Comparison of ENCODE assay signal across 17 cellular contexts in genomic region chr22:44446483-44446882, GRCh38. TPM values are rescaled to one million over a fixed set of nuclear protein-coding genes. Genes with fewer than 3 reads are reported as not detected.
DNase-seq lines count a peak whose midpoint lies in the region; ATAC-seq and TF ChIP-seq lines count a peak whose summit lies in the region.
"Had no signal": no experiment of that assay in that cellular context is flagged by ENCODE, and none has a peak within 500 bp of the region (broad histone marks: within the 10 kb centered on the region; RNA-seq: fewer than 3 reads in every experiment).

No MANE protein-coding gene starts in this region.

- H3K9me1 ChIP-seq in IMR-90 (ENCODE audit: insufficient read depth, low read length): peaks cover 17% of the 10 kb centered on the region

- H2BK120ac ChIP-seq in IMR-90 (ENCODE audit: low read depth, low read length): no peak overlapping the region

- H4K91ac ChIP-seq in IMR-90 (ENCODE audit: insufficient read depth, low read depth, low read length): no peak overlapping the region

- no peak overlapping the region for H3K4me2 ChIP-seq in IMR-90 (ENCODE audit: low read depth, low read length)
- no peak overlapping the region for H3K4me2 ChIP-seq in SK-N-SH

- POLR2A ChIA-PET in IMR-90 (lab: Charles Lee; ENCODE audit: unreplicated experiment) (no interaction called here), SK-N-SH (lab: Yijun Ruan, JAX) (no interaction called here)
- POLR2A ChIA-PET in activated CD4-positive, alpha-beta T cell treated with anti-CD3 and anti-CD28 coated beads, Interleukin-2, amount 10 ng/mL, durations not matched to agents 7 days and 5 days (lab: Charles Lee): no interaction called here

- no peak for TF ChIP-seq RAD21 in IMR-90 (IDR thresholded peaks at IDR 0.05; ENCODE audit: low read length)
- no peak for TF ChIP-seq RAD21 in SK-N-SH (IDR thresholded peaks at IDR 0.05; ENCODE audit: low read length)

- no peak overlapping the region for H4K5ac ChIP-seq in IMR-90 (ENCODE audit: low read depth, low read length)

- H2AK9ac ChIP-seq in IMR-90 (replicated peaks; ENCODE audit: low read depth, low read length, poor library complexity): no peak overlapping the region

- H2AK5ac ChIP-seq in IMR-90 (ENCODE audit: low read depth, low read length): no peak overlapping the region

- no peak overlapping the region for H2AFZ ChIP-seq in IMR-90 (replicated peaks; ENCODE audit: low read length, poor library complexity)
- no peak overlapping the region for H2AFZ ChIP-seq in SK-N-SH (ENCODE audit: low read depth)

- H3K4me3 ChIP-seq in H7 (ENCODE audit: insufficient read depth, low read depth, low read length) (no peak overlapping the region), IMR-90 (ENCODE audit: insufficient read depth, low read depth, low read length) (no peak overlapping the region), SK-N-SH (ENCODE audit: low read depth in 2 of 2, low read length in 1 of 2) (no peak overlapping the region)

- TF ChIP-seq POLR2A in IMR-90 (IDR thresholded peaks at IDR 0.05; ENCODE audit: low read depth, low read length): no peak

- no peak overlapping the region for H2BK20ac ChIP-seq in IMR-90 (ENCODE audit: low read depth, low read length)

- H3K9ac ChIP-seq in IMR-90 (ENCODE audit: low read depth, low read length): no peak overlapping the region
- H3K9ac ChIP-seq in SK-N-SH: no peak overlapping the region

- H3K36me3 ChIP-seq in H7 (replicated peaks; ENCODE audit: control insufficient read depth, insufficient read depth, low read length) (no peaks in the 10 kb centered on the region), IMR-90 (ENCODE audit: control insufficient read depth, insufficient read depth, low read length) (no peaks in the 10 kb centered on the region), SK-N-SH (replicated peaks in 1 of 2; ENCODE audit: control insufficient read depth in 1 of 2, insufficient read depth in 2 of 2, low read length in 1 of 2) (no peaks in the 10 kb centered on the region)
- H3K36me3 ChIP-seq: BE2C had no signal

- no peak overlapping the region for H3K14ac ChIP-seq in IMR-90 (replicated peaks; ENCODE audit: low read depth, low read length)

- no peak overlapping the region for H3K4ac ChIP-seq in IMR-90 (ENCODE audit: low read depth, low read length)

- no peaks in the 10 kb centered on the region for H3K9me2 ChIP-seq in SK-N-SH

- no peaks in the 10 kb centered on the region for H3K4me1 Mint-ChIP-seq in activated CD4-positive, alpha-beta T cell treated with anti-CD3 and anti-CD28 coated beads, Interleukin-2, amount 10 ng/mL, durations not matched to agents 7 days and 5 days

- no peak overlapping the region for H3K4me3 Mint-ChIP-seq in activated CD4-positive, alpha-beta T cell treated with anti-CD3 and anti-CD28 coated beads, Interleukin-2, amount 10 ng/mL, durations not matched to agents 7 days and 5 days
- H3K4me3 Mint-ChIP-seq: CD4-positive, alpha-beta memory T cell had no signal

- H3K56ac ChIP-seq in IMR-90 (ENCODE audit: extremely low read depth, insufficient read depth, low read length): no peak overlapping the region

- no peak overlapping the region for H3K18ac ChIP-seq in IMR-90 (ENCODE audit: low read depth, low read length)

- DNase-seq in H7: peak; percentile 15
- no peak for DNase-seq in IMR-90
- peak; percentile 6 for DNase-seq in RPMI7951 (ENCODE audit: low read depth)
- peak; percentile 22 for DNase-seq in islet precursor cell
- DNase-seq in SK-N-SH: no peak
- no peak for DNase-seq in activated CD4-positive, alpha-beta T cell treated with anti-CD3 and anti-CD28 coated beads, Interleukin-2, amount 10 ng/mL, durations not matched to agents 7 days and 5 days
- no peak for DNase-seq in Ammon's horn (ENCODE audit: low spot score)
- DNase-seq: BE2C; CD4-positive, alpha-beta memory T cell; DMS153; DMS79 treated with DMSO at 0.1 percent for 48 hours; EL; GDM1; KBM-7 had no signal

- H3K79me1 ChIP-seq in IMR-90 (ENCODE audit: low read depth in 1 of 2, low read length in 2 of 2): no peaks in the 10 kb centered on the region

- H3K9me3 Mint-ChIP-seq in activated CD4-positive, alpha-beta T cell treated with anti-CD3 and anti-CD28 coated beads, Interleukin-2, amount 10 ng/mL, durations not matched to agents 7 days and 5 days: peaks cover 5% of the 10 kb centered on the region

- no peaks in the 10 kb centered on the region for H3K36me3 Mint-ChIP-seq in activated CD4-positive, alpha-beta T cell treated with anti-CD3 and anti-CD28 coated beads, Interleukin-2, amount 10 ng/mL, durations not matched to agents 7 days and 5 days (ENCODE audit: low read depth)

- H3F3A ChIP-seq in SK-N-SH (replicated peaks; ENCODE audit: insufficient read depth): peaks cover 16% of the 10 kb centered on the region

- in situ Hi-C loops in IMR-90 (cut with MboI; ENCODE audit: low sequenced_read_pairs): no loop called here

- BruUV-seq in IMR-90 (replicated peaks; lab: Mats Ljungman, UMichigan): no TSS peak

- H3K9me3 ChIP-seq in IMR-90 (ENCODE audit: control insufficient read depth, insufficient read depth, low read length) (no peaks in the 10 kb centered on the region), SK-N-SH (no peaks in the 10 kb centered on the region)
- H3K9me3 ChIP-seq: BE2C had no signal

- H3K27ac ChIP-seq in IMR-90 (ENCODE audit: insufficient read depth, low read length): no peak overlapping the region
- no peak overlapping the region for H3K27ac ChIP-seq in SK-N-SH (ENCODE audit: low read depth in 2 of 2, low read length in 1 of 2)
- H3K27ac ChIP-seq: C4-2B, HL-60 had no signal

- ATAC-seq in IMR-90 (ENCODE audit: low read depth) (no peak), GM18517 (IDR thresholded peaks at IDR 0.05; ENCODE audit: unreplicated experiment) (no peak)

- TF ChIP-seq CTCF in IMR-90 (conservative IDR thresholded peaks at IDR 0.05; ENCODE audit: low read depth, low read length): no peak
- TF ChIP-seq CTCF in SK-N-SH (IDR thresholded peaks at IDR 0.05): no peak

- intact Hi-C loops in IMR-90 (cut with micrococcal nuclease): loop anchor here (5.0 to 10.0 kb wide), 2 partner anchors 84 to 108 kb away; no protein-coding TSS in a partner anchor

- no peak overlapping the region for H4K8ac ChIP-seq in IMR-90 (ENCODE audit: low read depth in 2 of 2, low read length in 2 of 2)

- H3K27ac Mint-ChIP-seq in activated CD4-positive, alpha-beta T cell treated with anti-CD3 and anti-CD28 coated beads, Interleukin-2, amount 10 ng/mL, durations not matched to agents 7 days and 5 days: no peak overlapping the region

- peak overlapping the region; percentile 44; the same call in 1 of the 3 replicates for H2BK15ac ChIP-seq in IMR-90 (ENCODE audit: low read depth, low read length)

- H3K27me3 ChIP-seq in H7 (ENCODE audit: control insufficient read depth, insufficient read depth, low read length) (no peaks in the 10 kb centered on the region), IMR-90 (ENCODE audit: control insufficient read depth, insufficient read depth, low read length) (no peaks in the 10 kb centered on the region), SK-N-SH (ENCODE audit: insufficient read depth) (no peaks in the 10 kb centered on the region)
- H3K27me3 ChIP-seq: BE2C had no signal

- H2BK5ac ChIP-seq in IMR-90 (ENCODE audit: low read depth, low read length, poor library complexity, severe bottlenecking): no peak overlapping the region

- H3K79me2 ChIP-seq in SK-N-SH (ENCODE audit: insufficient read depth): no peaks in the 10 kb centered on the region

- CTCF ChIA-PET in IMR-90 (lab: Yijun Ruan, JAX) (no interaction called here), SK-N-SH (lab: Yijun Ruan, JAX) (no interaction called here)
- CTCF ChIA-PET in activated CD4-positive, alpha-beta T cell treated with anti-CD3 and anti-CD28 coated beads, Interleukin-2, amount 10 ng/mL, durations not matched to agents 7 days and 5 days (lab: Charles Lee): no interaction called here

- no peaks in the 10 kb centered on the region for H3K27me3 Mint-ChIP-seq in activated CD4-positive, alpha-beta T cell treated with anti-CD3 and anti-CD28 coated beads, Interleukin-2, amount 10 ng/mL, durations not matched to agents 7 days and 5 days
- H3K27me3 Mint-ChIP-seq: CD4-positive, alpha-beta memory T cell had no signal

- no CpG with 5 or more reads among the region's 2 CpGs for WGBS in IMR-90 (ENCODE audit: extremely low coverage in 2 of 2, insufficient read length in 1 of 2), 2 experiments
- WGBS in SK-N-SH (ENCODE audit: low lambda C conversion rate): 28% methylated on average over 2 of the region's 2 CpGs

- H4K20me1 ChIP-seq in IMR-90 (ENCODE audit: insufficient read depth, low read length) (peaks cover 5% of the 10 kb centered on the region; the same call in 1 of the 2 replicates), SK-N-SH (ENCODE audit: insufficient read depth) (no peaks in the 10 kb centered on the region)

- no peak for TF ChIP-seq EP300 in SK-N-SH (IDR thresholded peaks at IDR 0.05; ENCODE audit: borderline replicate concordance in 1 of 2, low read depth in 1 of 2, low read length in 1 of 2)

- no peak overlapping the region for H3K23ac ChIP-seq in IMR-90 (ENCODE audit: low read depth, low read length)

- H3K4me1 ChIP-seq in IMR-90 (ENCODE audit: control insufficient read depth, insufficient read depth, low read length) (peaks cover 20% of the 10 kb centered on the region), SK-N-SH (ENCODE audit: control insufficient read depth in 1 of 2, insufficient read depth in 2 of 2, low read depth in 1 of 2, low read length in 1 of 2) (peaks cover 12 to 15% of the 10 kb centered on the region in 2 experiments; a peak in 2 of 4 replicates)

- dilution Hi-C loops in IMR-90 (cut with HindIII; ENCODE audit: low sequenced_read_pairs, unreplicated experiment): no loop called here

TF ChIP-seq in IMR-90, 13 proteins besides CTCF, POLR2A, EP300 and RAD21:
- TF ChIP-seq SMC3 (IDR thresholded peaks at IDR 0.05; ENCODE audit: low read depth, low read length) (no peak), CHD1 (IDR thresholded peaks at IDR 0.05; ENCODE audit: low read depth, low read length) (no peak)

TF ChIP-seq in SK-N-SH, 30 proteins besides CTCF, POLR2A, EP300 and RAD21 (continues in another document):
- no peak for TF ChIP-seq FOXM1 (IDR thresholded peaks at IDR 0.05; ENCODE audit: low read depth)

RNA-seq across cellular contexts. Expression of gene RTL6, which starts 51.5 kb away (rescaled TPM):
- 13.9 and 16.6 TPM in 2 replicates for total RNA-seq in H7 (2014; rRNA removed; shearing (Covaris generic))
- 16.1 TPM in 2 replicates for total RNA-seq in IMR-90 (2012; rRNA removed)
- 17.2 and 19.2 TPM in 2 replicates for polyA plus RNA-seq in IMR-90 (2012; rRNA removed)
- polyA plus RNA-seq in IMR-90 (2012; cell fraction: cytosol; rRNA removed): 13.9 and 18.0 TPM in 2 replicates
- polyA plus RNA-seq in IMR-90 (2012; cell fraction: nucleus; rRNA removed; ENCODE audit: low replicate concordance): 10.7 and 13.6 TPM in 2 replicates
- 14.2 and 16.6 TPM in 2 replicates for total RNA-seq in RPMI7951 (2014; rRNA removed; shearing (Covaris generic))
- polyA plus RNA-seq in SK-N-SH (2012; rRNA removed): 14.7 and 16.1 TPM in 2 replicates
- polyA plus RNA-seq in SK-N-SH (2012; cell fraction: cytosol; rRNA removed): 11.9 and 15.7 TPM in 2 replicates
- polyA plus RNA-seq in SK-N-SH (2012; cell fraction: nucleus; rRNA removed): 13.5 and 13.9 TPM in 2 replicates
- 10 to 100 TPM; 11.8 to 12.0 TPM for total RNA-seq in activated CD4-positive, alpha-beta T cell treated with anti-CD3 and anti-CD28 coated beads, Interleukin-2, amount 10 ng/mL, durations not matched to agents 7 days and 5 days

Comparison
In these comparisons a context has a peak if more than half of its experiments do, and no peak if none do; other contexts are left out.
1. DNase-seq: peak in H7 (single experiment), RPMI7951 (single experiment) and islet precursor cell (single experiment); none in IMR-90 (single experiment), SK-N-SH (single experiment), activated CD4-positive, alpha-beta T cell treated with anti-CD3 and anti-CD28 coated beads, Interleukin-2, amount 10 ng/mL, durations not matched to agents 7 days and 5 days (single experiment) and Ammon's horn (single experiment).